12 cellular contexts compared by ENCODE assay signal in the genomic region with DNA sequence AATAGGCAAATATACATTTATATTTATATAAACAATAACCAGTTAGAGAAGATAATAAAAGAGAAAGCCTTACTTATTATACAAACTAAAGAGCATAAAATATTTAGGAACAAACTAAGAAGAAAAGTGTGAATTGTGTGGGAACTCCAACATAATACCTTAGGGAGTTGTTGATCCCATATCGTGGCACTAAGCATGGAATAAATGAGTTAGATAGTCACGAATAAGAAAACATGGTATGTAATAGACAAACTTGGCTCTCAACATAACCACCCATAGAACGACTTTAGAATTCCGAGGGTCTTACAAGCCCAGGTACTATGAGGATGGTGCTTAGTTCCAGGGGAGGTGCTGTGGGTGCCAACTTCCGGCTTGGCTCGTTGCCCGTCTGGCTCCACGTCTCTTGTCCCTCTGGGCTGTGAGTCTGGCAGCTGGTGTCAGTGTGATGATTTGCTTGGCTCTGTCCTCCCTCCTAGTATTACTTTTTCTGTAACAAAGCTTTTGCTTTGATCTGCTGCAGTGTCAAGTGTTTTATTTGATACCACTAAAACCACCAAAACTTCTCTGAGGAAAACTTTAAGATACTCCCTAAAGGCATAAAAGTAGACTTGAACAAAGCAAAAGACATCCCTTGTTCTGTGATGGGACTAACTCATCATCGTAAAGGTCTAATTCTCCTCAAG. TPM values are rescaled to one million over a fixed set of nuclear protein-coding genes. Genes with fewer than 3 reads are reported as not detected.
A peak's percentile ranks its signal among the peaks of the same experiment; 100 is the strongest.
DNase-seq lines count a peak whose midpoint lies in the region; ATAC-seq lines count a peak whose summit lies in the region.
"Had no signal": no experiment of that assay in that cellular context is flagged by ENCODE, and none has a peak within 500 bp of the region (broad histone marks: within the 10 kb centered on the region; RNA-seq: fewer than 3 reads in every experiment).

No MANE protein-coding gene starts in this region.

- H3K36me3 Mint-ChIP-seq in naive thymus-derived CD8-positive, alpha-beta T cell: no peaks in the 10 kb centered on the region
- no peaks in the 10 kb centered on the region for H3K36me3 Mint-ChIP-seq in stimulated activated effector memory CD8-positive, alpha-beta T cell treated with anti-CD3 and anti-CD28 coated beads, Interleukin-12 subunit alpha, Interleukin-12 subunit beta, amount 100 ng/mL, for 72 hours

- peak; percentile 28 for DNase-seq in COR-L47 (lab: John Stamatoyannopoulos, UW)
- DNase-seq in M059J (ENCODE audit: low read depth): peak; percentile 62
- peak; percentile 79 for DNase-seq in SHP77 treated with DMSO at 0.1 percent for 48 hours (lab: John Stamatoyannopoulos, UW)
- peak; percentile 55 for DNase-seq in kidney tubule cell (ENCODE audit: low spot score)
- no peak for DNase-seq in stimulated activated naive CD4-positive, alpha-beta T cell treated with Interleukin-2 at 50 U/mL for 16 hours (lab: John Stamatoyannopoulos, UW)
- DNase-seq in naive thymus-derived CD8-positive, alpha-beta T cell: no peak
- DNase-seq in stimulated activated effector memory CD8-positive, alpha-beta T cell treated with anti-CD3 and anti-CD28 coated beads, Interleukin-12 subunit alpha, Interleukin-12 subunit beta, amount 100 ng/mL, for 72 hours (ENCODE audit: low spot score in 2 of 2): no peak
- DNase-seq: caudate nucleus, H9, MM.1S, WERI-Rb-1 had no signal

- POLR2A ChIA-PET in naive thymus-derived CD8-positive, alpha-beta T cell (lab: Charles Lee): no interaction called here

- no peaks in the 10 kb centered on the region for H3K4me1 Mint-ChIP-seq in naive thymus-derived CD8-positive, alpha-beta T cell
- H3K4me1 Mint-ChIP-seq in stimulated activated effector memory CD8-positive, alpha-beta T cell treated with anti-CD3 and anti-CD28 coated beads, Interleukin-12 subunit alpha, Interleukin-12 subunit beta, amount 100 ng/mL, for 72 hours: no peaks in the 10 kb centered on the region

- H3K4me3 Mint-ChIP-seq in naive thymus-derived CD8-positive, alpha-beta T cell: no peak overlapping the region
- no peak overlapping the region for H3K4me3 Mint-ChIP-seq in stimulated activated effector memory CD8-positive, alpha-beta T cell treated with anti-CD3 and anti-CD28 coated beads, Interleukin-12 subunit alpha, Interleukin-12 subunit beta, amount 100 ng/mL, for 72 hours
- H3K4me3 Mint-ChIP-seq: H9 had no signal

- no peaks in the 10 kb centered on the region for H3K9me3 Mint-ChIP-seq in naive thymus-derived CD8-positive, alpha-beta T cell
- no peaks in the 10 kb centered on the region for H3K9me3 Mint-ChIP-seq in stimulated activated effector memory CD8-positive, alpha-beta T cell treated with anti-CD3 and anti-CD28 coated beads, Interleukin-12 subunit alpha, Interleukin-12 subunit beta, amount 100 ng/mL, for 72 hours
- H3K9me3 Mint-ChIP-seq: H9 had no signal

- no peak overlapping the region for H3K27ac Mint-ChIP-seq in naive thymus-derived CD8-positive, alpha-beta T cell
- no peak overlapping the region for H3K27ac Mint-ChIP-seq in stimulated activated effector memory CD8-positive, alpha-beta T cell treated with anti-CD3 and anti-CD28 coated beads, Interleukin-12 subunit alpha, Interleukin-12 subunit beta, amount 100 ng/mL, for 72 hours
- H3K27ac Mint-ChIP-seq: H9 had no signal

- H3K27me3 Mint-ChIP-seq in naive thymus-derived CD8-positive, alpha-beta T cell: peaks cover 0 to 22% (median 13%) of the 10 kb centered on the region in 5 donors

- no peak for ATAC-seq in naive thymus-derived CD8-positive, alpha-beta T cell
- ATAC-seq in HG02571 (IDR thresholded peaks at IDR 0.05; ENCODE audit: unreplicated experiment): no peak
- no peak for ATAC-seq in stimulated activated effector memory CD8-positive, alpha-beta T cell treated with anti-CD3 and anti-CD28 coated beads, Interleukin-12 subunit alpha, Interleukin-12 subunit beta, amount 100 ng/mL, for 72 hours

RNA-seq across cellular contexts. Expression of gene RBM20, which starts 9.5 kb away (rescaled TPM):
- 0.02 and 1.8 TPM in 2 replicates for total RNA-seq in M059J (2014; rRNA removed; shearing (Covaris generic))
- total RNA-seq in naive thymus-derived CD8-positive, alpha-beta T cell: under 1 TPM; 0.68 to 0.93 TPM
- polyA plus RNA-seq in naive thymus-derived CD8-positive, alpha-beta T cell: under 1 TPM; 0.20 to 0.49 (median 0.46) TPM

Comparison
In these comparisons a context has a peak if more than half of its experiments do, and no peak if none do; other contexts are left out.
1. DNase-seq: peak in COR-L47 (single experiment), M059J (single experiment), SHP77 treated with DMSO at 0.1 percent for 48 hours (single experiment) and kidney tubule cell (single experiment); none in stimulated activated naive CD4-positive, alpha-beta T cell treated with Interleukin-2 at 50 U/mL for 16 hours (single experiment), naive thymus-derived CD8-positive, alpha-beta T cell (0 of 10) and stimulated activated effector memory CD8-positive, alpha-beta T cell treated with anti-CD3 and anti-CD28 coated beads, Interleukin-12 subunit alpha, Interleukin-12 subunit beta, amount 100 ng/mL, for 72 hours (0 of 2).